25 cellular contexts compared by ENCODE assay signal in the genomic region with DNA sequence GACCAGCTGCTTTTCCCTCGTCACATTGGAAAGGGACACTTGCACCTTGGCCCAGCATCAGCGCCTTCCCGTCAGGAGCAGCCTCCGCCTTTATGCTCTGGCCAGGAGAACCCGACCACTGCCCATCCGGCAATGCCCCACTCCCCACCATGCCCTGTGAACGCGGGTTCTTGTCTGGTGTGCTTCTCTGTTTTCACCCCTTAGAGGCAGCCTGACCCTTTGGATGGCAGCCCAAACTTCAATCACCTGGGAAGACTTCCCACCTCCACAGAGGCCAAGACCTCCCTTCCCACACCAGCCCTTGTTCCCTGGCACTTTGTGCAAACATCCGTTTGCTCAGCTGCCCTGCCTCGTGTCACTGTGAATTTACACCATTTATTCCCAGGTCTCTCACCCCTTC.
"Had no signal": no experiment of that assay in that cellular context is flagged by ENCODE, and none has a peak within 500 bp of the region (broad histone marks: within the 10 kb centered on the region; RNA-seq: fewer than 3 reads in every experiment).

No MANE protein-coding gene starts in this region.

- H3K36me3 ChIP-seq: brain microvascular endothelial cell, cardiac muscle cell had no signal

- H3K4me3 ChIP-seq: cardiac muscle cell, SK-N-MC had no signal

- ATAC-seq: activated T-cell treated with anti-CD3 and anti-CD28 coated beads, Interleukin-2, amount 50 U/mL, for 4 hours; Panc1; Right ventricle myocardium inferior had no signal

- H3K27ac ChIP-seq: brain microvascular endothelial cell, cardiac muscle cell, SK-N-MC, VCaP had no signal

- H3K27me3 ChIP-seq: brain microvascular endothelial cell had no signal

- DNase-seq: activated CD4-positive, alpha-beta memory T cell treated with anti-CD3 and anti-CD28 coated beads for 36 hours; activated CD4-positive, alpha-beta T cell treated with anti-CD3 and anti-CD28 coated beads, Interleukin-2, amount 10 ng/mL, durations not matched to agents 7 days and 5 days; activated CD4-positive, CD25-positive, alpha-beta regulatory T cell; activated CD8-positive, alpha-beta memory T cell treated with anti-CD3 and anti-CD28 coated beads for 24 hours; activated effector memory CD4-positive, alpha-beta T cell treated with anti-CD3 and anti-CD28 coated beads, Interleukin-2, amount 50 U/mL, for 16 hours; activated naive CD4-positive, alpha-beta T cell treated with anti-CD3 and anti-CD28 coated beads for 36 hours; activated T-cell treated with anti-CD3 and anti-CD28 coated beads, Interleukin-2, amount 50 U/mL, for 4 hours; amygdala; brain microvascular endothelial cell; Karpas-422; MM.1S; NCI-H146; NCI-H187 treated with DMSO at 0.1 percent for 48 hours; NCI-H2081 treated with DMSO at 0.1 percent for 48 hours; NCI-H446; NCI-H524 treated with DMSO at 0.1 percent for 48 hours; NCI-H748 treated with DMSO at 0.1 percent for 48 hours; OCI-M1; RPMI8226; T-helper 1 cell had no signal
